In genomic region chr20:56417911-56418310, GRCh38 we compare ENCODE assay signal across 13 cellular contexts. TPM values are rescaled to one million over a fixed set of nuclear protein-coding genes. Genes with fewer than 3 reads are reported as not detected.
DNase-seq lines count a peak whose midpoint lies in the region; ATAC-seq, FAIRE-seq and TF ChIP-seq lines count a peak whose summit lies in the region.
"Had no signal": no experiment of that assay in that cellular context is flagged by ENCODE, and none has a peak within 500 bp of the region (broad histone marks: within the 10 kb centered on the region; RNA-seq: fewer than 3 reads in every experiment).

No MANE protein-coding gene starts in this region.

- H3K27me3 Mint-ChIP-seq in activated naive CD4-positive, alpha-beta T cell treated with anti-CD3 and anti-CD28 coated beads, Interleukin-2, amount 50 U/mL, for 24 hours = no peaks in the 10 kb centered on the region
- no peaks in the 10 kb centered on the region for H3K27me3 Mint-ChIP-seq in activated T-helper 2 cell treated with anti-CD3 and anti-CD28 coated beads, Interferon-gamma antibody, Interleukin-2, Interleukin-4, amounts not matched to agents 10 μg/mL and 5 μg/mL and 100 μg/mL, durations not matched to agents 14 hours and 24 hours and 36 hours (ENCODE audit: low read depth)

- H3K9me3 ChIP-seq in right cardiac atrium (ENCODE audit: control insufficient read depth, low read length) (no peaks in the 10 kb centered on the region), thymus (ENCODE audit: control insufficient read depth) (no peaks in the 10 kb centered on the region)
- H3K9me3 ChIP-seq: BE2C had no signal

- peak overlapping the region; percentile 94 for H3K27ac Mint-ChIP-seq in activated naive CD4-positive, alpha-beta T cell treated with anti-CD3 and anti-CD28 coated beads, Interleukin-2, amount 50 U/mL, for 24 hours
- peak overlapping the region; percentile 95 for H3K27ac Mint-ChIP-seq in activated T-helper 2 cell treated with anti-CD3 and anti-CD28 coated beads, Interferon-gamma antibody, Interleukin-2, Interleukin-4, amounts not matched to agents 10 μg/mL and 5 μg/mL and 100 μg/mL, durations not matched to agents 14 hours and 24 hours and 36 hours
- H3K27ac Mint-ChIP-seq: H9 had no signal

- H3K27ac ChIP-seq in right cardiac atrium (ENCODE audit: low read length) (peak overlapping the region; percentile 98), thymus (ENCODE audit: low read depth) (peak overlapping the region; percentile 44)

- no peak overlapping the region for H3K4me3 ChIP-seq in right cardiac atrium (ENCODE audit: low read length)
- no peak overlapping the region for H3K4me3 ChIP-seq in thymus (ENCODE audit: low read length)

- FAIRE-seq in D721Med (lab: Jason Lieb, UNC) = no peak

- H3K27me3 ChIP-seq in right cardiac atrium (ENCODE audit: control insufficient read depth, insufficient read depth) = no peaks in the 10 kb centered on the region
- no peaks in the 10 kb centered on the region for H3K27me3 ChIP-seq in thymus (ENCODE audit: control insufficient read depth, insufficient read depth)
- H3K27me3 ChIP-seq: BE2C had no signal

- peaks cover 5% of the 10 kb centered on the region for H3K36me3 Mint-ChIP-seq in activated naive CD4-positive, alpha-beta T cell treated with anti-CD3 and anti-CD28 coated beads, Interleukin-2, amount 50 U/mL, for 24 hours
- H3K36me3 Mint-ChIP-seq in activated T-helper 2 cell treated with anti-CD3 and anti-CD28 coated beads, Interferon-gamma antibody, Interleukin-2, Interleukin-4, amounts not matched to agents 10 μg/mL and 5 μg/mL and 100 μg/mL, durations not matched to agents 14 hours and 24 hours and 36 hours (ENCODE audit: low read depth) = peaks cover 56% of the 10 kb centered on the region

- peaks cover 86% of the 10 kb centered on the region for H3K4me1 Mint-ChIP-seq in activated naive CD4-positive, alpha-beta T cell treated with anti-CD3 and anti-CD28 coated beads, Interleukin-2, amount 50 U/mL, for 24 hours
- H3K4me1 Mint-ChIP-seq in activated T-helper 2 cell treated with anti-CD3 and anti-CD28 coated beads, Interferon-gamma antibody, Interleukin-2, Interleukin-4, amounts not matched to agents 10 μg/mL and 5 μg/mL and 100 μg/mL, durations not matched to agents 14 hours and 24 hours and 36 hours (ENCODE audit: low read depth) = peaks cover 63% of the 10 kb centered on the region

- H3K4me1 ChIP-seq in right cardiac atrium (ENCODE audit: control insufficient read depth, insufficient read depth, low read length) (peaks cover 8% of the 10 kb centered on the region), thymus (ENCODE audit: control insufficient read depth, insufficient read depth, low read length) (no peaks in the 10 kb centered on the region)
- H3K4me1 ChIP-seq: BE2C had no signal

- peak overlapping the region; percentile 74 for H3K4me3 Mint-ChIP-seq in activated naive CD4-positive, alpha-beta T cell treated with anti-CD3 and anti-CD28 coated beads, Interleukin-2, amount 50 U/mL, for 24 hours
- peak overlapping the region; percentile 28 for H3K4me3 Mint-ChIP-seq in activated T-helper 2 cell treated with anti-CD3 and anti-CD28 coated beads, Interferon-gamma antibody, Interleukin-2, Interleukin-4, amounts not matched to agents 10 μg/mL and 5 μg/mL and 100 μg/mL, durations not matched to agents 14 hours and 24 hours and 36 hours (ENCODE audit: low read depth)
- H3K4me3 Mint-ChIP-seq: H9 had no signal

- H3K36me3 ChIP-seq in thymus (ENCODE audit: control insufficient read depth, insufficient read depth) = no peaks in the 10 kb centered on the region
- H3K36me3 ChIP-seq: BE2C had no signal

- intact Hi-C loops in activated T-helper 2 cell treated with anti-CD3 and anti-CD28 coated beads, Interferon-gamma antibody, Interleukin-2, Interleukin-4, amounts not matched to agents 10 μg/mL and 5 μg/mL and 100 μg/mL, durations not matched to agents 14 hours and 24 hours and 36 hours (cut with micrococcal nuclease) = loop anchor here (1.0 kb wide), 1 partner anchor 22 kb away; no protein-coding TSS in a partner anchor
- intact Hi-C loops in right cardiac atrium (cut with DNase I) = loop anchor here in 1 of 4 donors (10.0 kb wide), 1 partner anchor 47 kb away; the partner anchor contains the start of gene RTF2

- ATAC-seq in right cardiac atrium (no peak), HG02973 (IDR thresholded peaks at IDR 0.05; ENCODE audit: unreplicated experiment) (no peak)
- ATAC-seq: sciatic nerve had no signal

- 79% methylated on average over 4 of the region's 4 CpGs for WGBS in right cardiac atrium
- WGBS in thymus = 84% methylated on average over 4 of the region's 4 CpGs

- no peak for DNase-seq in activated naive CD4-positive, alpha-beta T cell treated with anti-CD3 and anti-CD28 coated beads, Interleukin-2, amount 50 U/mL, for 16 hours
- DNase-seq in activated T-helper 2 cell treated with anti-CD3 and anti-CD28 coated beads, Interferon-gamma antibody, Interleukin-2, Interleukin-4, amounts not matched to agents 10 μg/mL and 5 μg/mL and 100 μg/mL, durations not matched to agents 14 hours and 24 hours and 36 hours (ENCODE audit: low spot score) = no peak
- DNase-seq in right cardiac atrium (no peak), D721Med (ENCODE audit: insufficient read length, low spot score) (no peak), COLO829 (ENCODE audit: low spot score) (no peak)
- DNase-seq: BE2C, cerebellar nuclear complex, H9, SW 1271 had no signal

- TF ChIP-seq CTCF in D721Med (IDR thresholded peaks at IDR 0.05; ENCODE audit: insufficient read depth, missing control alignments) = no peak

- no peaks in the 10 kb centered on the region for H3K9me3 Mint-ChIP-seq in activated naive CD4-positive, alpha-beta T cell treated with anti-CD3 and anti-CD28 coated beads, Interleukin-2, amount 50 U/mL, for 24 hours
- H3K9me3 Mint-ChIP-seq in activated T-helper 2 cell treated with anti-CD3 and anti-CD28 coated beads, Interferon-gamma antibody, Interleukin-2, Interleukin-4, amounts not matched to agents 10 μg/mL and 5 μg/mL and 100 μg/mL, durations not matched to agents 14 hours and 24 hours and 36 hours = peaks cover 4% of the 10 kb centered on the region
- H3K9me3 Mint-ChIP-seq: H9 had no signal

RNA-seq across cellular contexts. Expression of gene CASS4, which starts 5.9 kb away (rescaled TPM):
- 4.6 and 4.7 TPM in 2 replicates for total RNA-seq in activated T-helper 2 cell treated with anti-CD3 and anti-CD28 coated beads, Interferon-gamma antibody, Interleukin-2, Interleukin-4, amounts not matched to agents 10 μg/mL and 5 μg/mL and 100 μg/mL, durations not matched to agents 14 hours and 24 hours and 36 hours
- total RNA-seq in right cardiac atrium = under 1 TPM; 0.51 to 0.79 (median 0.64) TPM
- polyA plus RNA-seq in right cardiac atrium = 0.34 TPM
- polyA plus RNA-seq in thymus = 3.7 TPM
- total RNA-seq: H9 had no signal

RNA-seq across cellular contexts. Expression of gene CSTF1, which starts 25.5 kb away (rescaled TPM):
- total RNA-seq in activated T-helper 2 cell treated with anti-CD3 and anti-CD28 coated beads, Interferon-gamma antibody, Interleukin-2, Interleukin-4, amounts not matched to agents 10 μg/mL and 5 μg/mL and 100 μg/mL, durations not matched to agents 14 hours and 24 hours and 36 hours = 51.2 and 52.1 TPM in 2 replicates
- 10 to 100 TPM; 19.1 to 23.2 (median 19.8) TPM for total RNA-seq in right cardiac atrium
- polyA plus RNA-seq in right cardiac atrium (8.8 TPM), thymus (16.0 TPM)

RNA-seq across cellular contexts. Expression of gene AURKA, which starts 25.9 kb away (rescaled TPM):
- 64.8 and 71.1 TPM in 2 replicates for total RNA-seq in activated T-helper 2 cell treated with anti-CD3 and anti-CD28 coated beads, Interferon-gamma antibody, Interleukin-2, Interleukin-4, amounts not matched to agents 10 μg/mL and 5 μg/mL and 100 μg/mL, durations not matched to agents 14 hours and 24 hours and 36 hours
- 10 to 100 TPM in 1 of 4 donors, 1 to 10 TPM in 3; 4.8 to 10.8 (median 8.5) TPM for total RNA-seq in right cardiac atrium
- 5.9 TPM for polyA plus RNA-seq in right cardiac atrium
- 4.1 TPM for polyA plus RNA-seq in thymus

RNA-seq across cellular contexts. Expression of gene RTF2, which starts 50.5 kb away (rescaled TPM):
- 103 and 107 TPM in 2 replicates for total RNA-seq in activated T-helper 2 cell treated with anti-CD3 and anti-CD28 coated beads, Interferon-gamma antibody, Interleukin-2, Interleukin-4, amounts not matched to agents 10 μg/mL and 5 μg/mL and 100 μg/mL, durations not matched to agents 14 hours and 24 hours and 36 hours
- total RNA-seq in right cardiac atrium = 10 to 100 TPM; 73.4 to 80.4 (median 79.5) TPM
- polyA plus RNA-seq in right cardiac atrium (74.3 TPM), thymus (91.6 TPM)

RNA-seq across cellular contexts. Expression of gene FAM210B, which starts 59.1 kb away (rescaled TPM):
- 9.2 TPM in 2 replicates for total RNA-seq in activated T-helper 2 cell treated with anti-CD3 and anti-CD28 coated beads, Interferon-gamma antibody, Interleukin-2, Interleukin-4, amounts not matched to agents 10 μg/mL and 5 μg/mL and 100 μg/mL, durations not matched to agents 14 hours and 24 hours and 36 hours
- total RNA-seq in right cardiac atrium = 10 to 100 TPM; 33.0 to 37.9 (median 35.2) TPM
- 29.4 TPM for polyA plus RNA-seq in right cardiac atrium
- polyA plus RNA-seq in thymus = 39.2 TPM
